2 cellular contexts compared by ENCODE assay signal in genomic region chr11:21272139-21272538, GRCh38.
DNase-seq lines count a peak whose midpoint lies in the region; TF ChIP-seq lines count a peak whose summit lies in the region.
"Not testable (repeated sequence)": the region's sequence is repeated elsewhere in the genome, so short reads cannot be mapped to it uniquely, and the experiment has no call there.

No MANE protein-coding gene starts in this region.

- peaks cover 13% of the 10 kb centered on the region for H3K9me3 Mint-ChIP-seq in endodermal cell

- H3K9me3 ChIP-seq in endodermal cell (ENCODE audit: control insufficient read depth, low read length), result not testable (repeated sequence)
- peaks cover 0 to 12% (median 0%) of the 10 kb centered on the region in 8 donors for H3K9me3 ChIP-seq in spleen

- TF ChIP-seq POLR2A in spleen (IDR thresholded peaks at IDR 0.05), result not testable (repeated sequence)

- not testable (repeated sequence) for H3K4me3 Mint-ChIP-seq in endodermal cell

- not testable (repeated sequence) for TF ChIP-seq CTCF in endodermal cell (conservative IDR thresholded peaks at IDR 0.05); spleen (IDR thresholded peaks at IDR 0.05 in 8 of 11, conservative IDR thresholded peaks at IDR 0.05 in 3 of 11)

- intact Hi-C loops in spleen (cut with DNase I; ENCODE audit: low total_unique reads), result not testable (repeated sequence)

- not testable (repeated sequence) for H3K4me3 ChIP-seq in endodermal cell (ENCODE audit: low read length); spleen

- not testable (repeated sequence) for H3K4me1 ChIP-seq in endodermal cell (ENCODE audit: control insufficient read depth, insufficient read depth, low read length); spleen

- WGBS in endodermal cell (ENCODE audit: insufficient coverage in 1 of 2, insufficient read length in 1 of 2), 2 experiments, result 93 to 100% methylated on average over 4 to 6 of the region's 6 CpGs
- WGBS in spleen, 5 donors, result 76 to 89% (median 85%) methylated on average over 3 to 6 of the region's 6 CpGs

- H3K9ac ChIP-seq in endodermal cell (ENCODE audit: extremely low read depth, low read length, poor library complexity, severe bottlenecking), result not testable (repeated sequence)

- H3K27ac ChIP-seq in endodermal cell (ENCODE audit: low read depth, low read length); spleen: not testable (repeated sequence)

- H3K36me3 ChIP-seq in endodermal cell (ENCODE audit: control insufficient read depth, insufficient read depth, low read length); spleen: not testable (repeated sequence)

- H3K27ac Mint-ChIP-seq in endodermal cell, result not testable (repeated sequence)

- not testable (repeated sequence) for H3K27me3 Mint-ChIP-seq in endodermal cell (ENCODE audit: insufficient read depth)

- H3K4me1 Mint-ChIP-seq in endodermal cell, result not testable (repeated sequence)

- not testable (repeated sequence) for H3K27me3 ChIP-seq in endodermal cell (ENCODE audit: control insufficient read depth, insufficient read depth, low read length, poor library complexity, severe bottlenecking); spleen (replicated peaks in 1 of 7)

- DNase-seq in endodermal cell (peak; percentile 54), spleen (peak; percentile 42)

- not testable (repeated sequence) for H3K36me3 Mint-ChIP-seq in endodermal cell (ENCODE audit: low read depth)
